ENCODE assay signal across 23 cellular contexts in genomic region chr11:7272373-7272772, GRCh38. TPM values are rescaled to one million over a fixed set of nuclear protein-coding genes. Genes with fewer than 3 reads are reported as not detected.
DNase-seq lines count a peak whose midpoint lies in the region; ATAC-seq, FAIRE-seq and TF ChIP-seq lines count a peak whose summit lies in the region.
"Had no signal": no experiment of that assay in that cellular context is flagged by ENCODE, and none has a peak within 500 bp of the region (broad histone marks: within the 10 kb centered on the region; RNA-seq: fewer than 3 reads in every experiment).

No MANE protein-coding gene starts in this region.

- H3K27ac ChIP-seq in GM23338 (ENCODE audit: low read depth), result no peak overlapping the region
- H3K27ac ChIP-seq in ascending aorta, result no peak overlapping the region
- H3K27ac ChIP-seq: BLaER1, PC-9, RWPE1 had no signal

- H3K36me3 Mint-ChIP-seq in GM23338 (ENCODE audit: low read depth), result no peaks in the 10 kb centered on the region
- H3K36me3 Mint-ChIP-seq in stimulated activated naive B cell treated with anti-CD40 and anti-IgM and Interleukin-4, amounts not matched to agents 10 μg/mL and 1 μg/mL and 100 μg/mL, for 72 hours, result no peaks in the 10 kb centered on the region
- no peaks in the 10 kb centered on the region for H3K36me3 Mint-ChIP-seq in activated CD4-positive, alpha-beta memory T cell treated with anti-CD3 and anti-CD28 coated beads, Interleukin-2, amount 10 ng/mL, durations not matched to agents 7 days and 5 days (ENCODE audit: low read depth)
- H3K36me3 Mint-ChIP-seq: IgD-negative memory B cell had no signal

- FAIRE-seq in bronchial epithelial cell (lab: Jason Lieb, UNC), result no peak

- H3K4me2 ChIP-seq in GM23338, result no peak overlapping the region
- H3K4me2 ChIP-seq: BLaER1, PC-9 had no signal

- H3K4me3 Mint-ChIP-seq in GM23338, result no peak overlapping the region
- H3K4me3 Mint-ChIP-seq in stimulated activated naive B cell treated with anti-CD40 and anti-IgM and Interleukin-4, amounts not matched to agents 10 μg/mL and 1 μg/mL and 100 μg/mL, for 72 hours, result no peak overlapping the region
- H3K4me3 Mint-ChIP-seq in activated CD4-positive, alpha-beta memory T cell treated with anti-CD3 and anti-CD28 coated beads, Interleukin-2, amount 10 ng/mL, durations not matched to agents 7 days and 5 days, result no peak overlapping the region
- H3K4me3 Mint-ChIP-seq: CD4-positive, alpha-beta T cell; IgD-negative memory B cell had no signal

- no peaks in the 10 kb centered on the region for H4K20me1 ChIP-seq in GM23338 (replicated peaks; ENCODE audit: insufficient read depth)
- H4K20me1 ChIP-seq: BLaER1 had no signal

- TF ChIP-seq CTCF in GM23338 (conservative IDR thresholded peaks at IDR 0.05; ENCODE audit: low read depth in 2 of 2) (no peak), bronchial epithelial cell (IDR thresholded peaks at IDR 0.05; ENCODE audit: insufficient read depth, low read length, severe bottlenecking) (no peak), ascending aorta (IDR thresholded peaks at IDR 0.05) (no peak)

- H2AFZ ChIP-seq in GM23338, result no peak overlapping the region
- H2AFZ ChIP-seq: PC-9 had no signal

- ATAC-seq in GM23338, result 0 out of 3 replicates have a peak, but pooled peaks have one; percentile 22
- ATAC-seq in stimulated activated naive B cell treated with anti-CD40 and anti-IgM and Interleukin-4, amounts not matched to agents 10 μg/mL and 1 μg/mL and 100 μg/mL, for 72 hours (replicated peaks), result no peak

- no peaks in the 10 kb centered on the region for H3K27me3 ChIP-seq in GM23338 (ENCODE audit: insufficient read depth)
- H3K27me3 ChIP-seq in bronchial epithelial cell (ENCODE audit: control insufficient read depth, insufficient read depth, low read length), result peaks cover 2% of the 10 kb centered on the region
- H3K27me3 ChIP-seq in ascending aorta, result no peaks in the 10 kb centered on the region
- H3K27me3 ChIP-seq: BLaER1, MG63 had no signal

- DNase-seq in GM23338 (ENCODE audit: low spot score) (peak; percentile 28), M059J (ENCODE audit: low read depth) (peak; percentile 3), bronchial epithelial cell (ENCODE audit: low read depth) (peak; percentile 8), ascending aorta (ENCODE audit: low spot score in 2 of 2) (no peak)
- DNase-seq in stimulated activated naive B cell treated with anti-CD40 and anti-IgM and Interleukin-4, amounts not matched to agents 10 μg/mL and 1 μg/mL and 100 μg/mL, for 72 hours, result no peak
- no peak for DNase-seq in stimulated activated CD4-positive, alpha-beta T cell treated with anti-CD3 and anti-CD28 coated beads, Interleukin-4, amount 100 ng/mL, for 1 hour
- no peak for DNase-seq in activated CD4-positive, alpha-beta memory T cell treated with anti-CD3 and anti-CD28 coated beads, Interleukin-2, amount 10 ng/mL, durations not matched to agents 7 days and 5 days
- DNase-seq: CD4-positive, alpha-beta T cell; COR-L47; DMS79; GOT3; Kasumi-1; MG63; NCI-H1417 treated with DMSO at 0.1 percent for 48 hours; NCI-H187 treated with DMSO at 0.1 percent for 48 hours; NCI-H2107; NCI-H510A; PC-9; SIG-M5; T-helper 1 cell had no signal

- no peaks in the 10 kb centered on the region for H3K27me3 Mint-ChIP-seq in GM23338 (ENCODE audit: insufficient read depth, low read depth, poor library complexity)
- H3K27me3 Mint-ChIP-seq in stimulated activated naive B cell treated with anti-CD40 and anti-IgM and Interleukin-4, amounts not matched to agents 10 μg/mL and 1 μg/mL and 100 μg/mL, for 72 hours, result peaks cover 24 to 28% of the 10 kb centered on the region in 2 donors
- peaks cover 4% of the 10 kb centered on the region for H3K27me3 Mint-ChIP-seq in activated CD4-positive, alpha-beta memory T cell treated with anti-CD3 and anti-CD28 coated beads, Interleukin-2, amount 10 ng/mL, durations not matched to agents 7 days and 5 days

- no peak overlapping the region for H3K27ac Mint-ChIP-seq in GM23338
- H3K27ac Mint-ChIP-seq in stimulated activated naive B cell treated with anti-CD40 and anti-IgM and Interleukin-4, amounts not matched to agents 10 μg/mL and 1 μg/mL and 100 μg/mL, for 72 hours, result peak overlapping the region; percentile 11
- H3K27ac Mint-ChIP-seq in activated CD4-positive, alpha-beta memory T cell treated with anti-CD3 and anti-CD28 coated beads, Interleukin-2, amount 10 ng/mL, durations not matched to agents 7 days and 5 days, result no peak overlapping the region
- H3K27ac Mint-ChIP-seq: CD4-positive, alpha-beta T cell had no signal

- H3K79me2 ChIP-seq in GM23338 (replicated peaks; ENCODE audit: insufficient read depth), result no peaks in the 10 kb centered on the region

- CTCF ChIA-PET in activated CD4-positive, alpha-beta memory T cell treated with anti-CD3 and anti-CD28 coated beads, Interleukin-2, amount 10 ng/mL, durations not matched to agents 7 days and 5 days (lab: Charles Lee), result no interaction called here

- intact Hi-C loops in ascending aorta (cut with DNase I), result loop anchor here (10.0 kb wide), 1 partner anchor 1838 kb away; no protein-coding TSS in a partner anchor

- no peaks in the 10 kb centered on the region for H3K9me2 ChIP-seq in GM23338 (ENCODE audit: insufficient read depth)

- no peak overlapping the region for H3K4me3 ChIP-seq in GM23338
- H3K4me3 ChIP-seq in bronchial epithelial cell (ENCODE audit: low read depth, low read length), result no peak overlapping the region
- H3K4me3 ChIP-seq in ascending aorta, result no peak overlapping the region
- H3K4me3 ChIP-seq: BLaER1, MG63, PC-9 had no signal

- H3K36me3 ChIP-seq in GM23338 (ENCODE audit: insufficient read depth), result no peaks in the 10 kb centered on the region
- H3K36me3 ChIP-seq in bronchial epithelial cell (ENCODE audit: control insufficient read depth, insufficient read depth, low read length), result no peaks in the 10 kb centered on the region
- H3K36me3 ChIP-seq in ascending aorta, result no peaks in the 10 kb centered on the region
- H3K36me3 ChIP-seq: BLaER1, MG63 had no signal

- no peaks in the 10 kb centered on the region for H3K9me3 ChIP-seq in ascending aorta
- H3K9me3 ChIP-seq: BLaER1, MG63 had no signal

- POLR2A ChIA-PET in activated CD4-positive, alpha-beta memory T cell treated with anti-CD3 and anti-CD28 coated beads, Interleukin-2, amount 10 ng/mL, durations not matched to agents 7 days and 5 days (lab: Charles Lee), result no interaction called here

- no peaks in the 10 kb centered on the region for H3K9me3 Mint-ChIP-seq in GM23338
- no peaks in the 10 kb centered on the region for H3K9me3 Mint-ChIP-seq in stimulated activated naive B cell treated with anti-CD40 and anti-IgM and Interleukin-4, amounts not matched to agents 10 μg/mL and 1 μg/mL and 100 μg/mL, for 72 hours
- no peaks in the 10 kb centered on the region for H3K9me3 Mint-ChIP-seq in activated CD4-positive, alpha-beta memory T cell treated with anti-CD3 and anti-CD28 coated beads, Interleukin-2, amount 10 ng/mL, durations not matched to agents 7 days and 5 days
- H3K9me3 Mint-ChIP-seq: CD4-positive, alpha-beta T cell; IgD-negative memory B cell had no signal

- H3K4me1 ChIP-seq in GM23338 (ENCODE audit: insufficient read depth), result no peaks in the 10 kb centered on the region
- H3K4me1 ChIP-seq in ascending aorta, result no peaks in the 10 kb centered on the region
- H3K4me1 ChIP-seq: BLaER1 had no signal

- H3K4me1 Mint-ChIP-seq in GM23338, result peaks cover 5% of the 10 kb centered on the region; the same call in 2 of the 3 replicates
- H3K4me1 Mint-ChIP-seq in stimulated activated naive B cell treated with anti-CD40 and anti-IgM and Interleukin-4, amounts not matched to agents 10 μg/mL and 1 μg/mL and 100 μg/mL, for 72 hours, result no peaks in the 10 kb centered on the region
- H3K4me1 Mint-ChIP-seq in activated CD4-positive, alpha-beta memory T cell treated with anti-CD3 and anti-CD28 coated beads, Interleukin-2, amount 10 ng/mL, durations not matched to agents 7 days and 5 days, result no peaks in the 10 kb centered on the region

- H3F3A ChIP-seq in GM23338 (replicated peaks; ENCODE audit: low read depth), result no peaks in the 10 kb centered on the region

TF ChIP-seq in GM23338, 12 proteins besides CTCF, POLR2A, EP300 and RAD21 (continues in another document):
- TF ChIP-seq ETS1 (IDR thresholded peaks at IDR 0.05), result no peak

RNA-seq across cellular contexts. Expression of gene SYT9, which starts 20.7 kb away (rescaled TPM):
- 2.4 and 2.7 TPM in 2 replicates for total RNA-seq in GM23338 (2014; rRNA removed; shearing (Covaris generic))
- 0.70 and 0.91 TPM in 2 replicates for polyA plus RNA-seq in GM23338 (2016; fragmentation: Nextera tagmentation; extraction: Ambion mirVana)
- 0.59 and 0.81 TPM in 2 replicates for total RNA-seq in M059J (2014; rRNA removed; shearing (Covaris generic))
- total RNA-seq in bronchial epithelial cell, result not detected in 2 replicates
- not detected for total RNA-seq in activated CD4-positive, alpha-beta memory T cell treated with anti-CD3 and anti-CD28 coated beads, Interleukin-2, amount 10 ng/mL, durations not matched to agents 7 days and 5 days
- 3.1 TPM for total RNA-seq in ascending aorta
- total RNA-seq: CD4-positive, alpha-beta T cell; PC-9 had no signal

Comparison
In these comparisons a context has a peak if more than half of its experiments do, and no peak if none do; other contexts are left out.
1. DNase-seq: peak in GM23338 (single experiment), M059J (single experiment) and bronchial epithelial cell (single experiment); none in stimulated activated naive B cell treated with anti-CD40 and anti-IgM and Interleukin-4, amounts not matched to agents 10 μg/mL and 1 μg/mL and 100 μg/mL, for 72 hours (single experiment), stimulated activated CD4-positive, alpha-beta T cell treated with anti-CD3 and anti-CD28 coated beads, Interleukin-4, amount 100 ng/mL, for 1 hour (single experiment), activated CD4-positive, alpha-beta memory T cell treated with anti-CD3 and anti-CD28 coated beads, Interleukin-2, amount 10 ng/mL, durations not matched to agents 7 days and 5 days (single experiment) and ascending aorta (0 of 2).